Comparison of ENCODE assay signal across 14 cellular contexts in the genomic region with DNA sequence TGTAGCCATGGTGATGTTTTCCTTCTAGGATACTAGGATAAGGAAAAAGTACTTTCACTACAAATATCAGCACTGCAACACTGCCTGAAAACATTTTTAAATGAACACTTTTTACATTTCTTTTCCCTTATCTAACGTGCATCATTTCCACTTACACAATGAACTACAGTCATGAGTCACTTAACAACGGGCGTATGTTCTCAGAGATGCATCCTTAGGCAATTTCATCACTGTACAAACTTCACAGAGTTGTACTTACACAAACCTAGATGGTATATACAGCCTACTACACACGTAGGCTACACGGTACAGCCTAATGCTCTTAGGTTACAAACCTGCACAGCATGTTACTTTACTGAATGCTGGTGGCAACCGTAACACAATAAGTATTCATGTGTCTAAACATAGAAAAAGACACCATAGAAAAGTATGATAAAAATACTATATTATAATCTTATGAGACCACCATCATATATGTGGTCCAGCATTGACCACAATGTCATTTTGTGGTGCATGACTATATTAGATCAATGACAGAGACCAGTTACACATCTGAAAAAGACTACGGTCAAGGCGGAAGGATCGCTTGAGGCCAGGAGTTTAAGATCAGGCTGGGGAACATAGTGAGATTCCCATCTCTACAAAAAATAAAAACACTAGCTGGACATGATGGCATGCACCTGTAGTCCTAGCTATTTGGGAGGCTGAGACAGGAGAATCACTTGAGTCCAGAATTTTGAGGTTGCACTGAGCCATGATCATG. TPM values are rescaled to one million over a fixed set of nuclear protein-coding genes. Genes with fewer than 3 reads are reported as not detected.
DNase-seq lines count a peak whose midpoint lies in the region; ATAC-seq and TF ChIP-seq lines count a peak whose summit lies in the region.
"Had no signal": no experiment of that assay in that cellular context is flagged by ENCODE, and none has a peak within 500 bp of the region (broad histone marks: within the 10 kb centered on the region; RNA-seq: fewer than 3 reads in every experiment).

No MANE protein-coding gene starts in this region.

- H3K27me3 ChIP-seq in dorsolateral prefrontal cortex: no peaks in the 10 kb centered on the region
- H3K27me3 ChIP-seq: gastroesophageal sphincter had no signal

- no TSS peak for BruUV-seq in OCI-LY7 (replicated peaks; lab: Mats Ljungman, UMichigan)

- H3K27ac ChIP-seq in dorsolateral prefrontal cortex (peak overlapping the region in 5 of 59 donors; percentile 1 to 30 (median 16)), OCI-LY7 (ENCODE audit: low read depth, low read length, poor library complexity, severe bottlenecking) (no peak overlapping the region)
- H3K27ac ChIP-seq: gastroesophageal sphincter, thoracic aorta had no signal

- H2AFZ ChIP-seq in OCI-LY7 (ENCODE audit: low read length): no peak overlapping the region

- H3K36me3 ChIP-seq in OCI-LY7 (ENCODE audit: insufficient read depth, low read length): peaks cover 71% of the 10 kb centered on the region

- POLR2A ChIA-PET in OCI-LY7 (lab: Charles Lee): interaction anchor here (0.6 kb wide), 1 partner anchor 79 kb away, joined by 3 read pairs; no protein-coding TSS in a partner anchor

- H3K4me1 ChIP-seq in OCI-LY7 (ENCODE audit: insufficient read depth, low read length, poor library complexity, severe bottlenecking): peaks cover 12% of the 10 kb centered on the region

- CTCF ChIA-PET in OCI-LY7 (lab: Charles Lee; ENCODE audit: unreplicated experiment): no interaction called here

- H3K4me3 ChIP-seq in AG09309 (ENCODE audit: control insufficient read depth, low read depth, low read length) (no peak overlapping the region), dorsolateral prefrontal cortex (no peak overlapping the region), OCI-LY7 (ENCODE audit: low read depth, low read length, poor library complexity, severe bottlenecking) (no peak overlapping the region)
- H3K4me3 ChIP-seq: gastroesophageal sphincter, thoracic aorta had no signal

- no peak for ATAC-seq in GM19023 (IDR thresholded peaks at IDR 0.05; ENCODE audit: unreplicated experiment)
- ATAC-seq: gastroesophageal sphincter had no signal

- peaks cover 79% of the 10 kb centered on the region for H3K79me2 ChIP-seq in OCI-LY7 (ENCODE audit: insufficient read depth, low read depth, low read length)

- no peak overlapping the region for H3K4me2 ChIP-seq in OCI-LY7 (ENCODE audit: low read length)

- no peaks in the 10 kb centered on the region for H3K9me3 ChIP-seq in OCI-LY7 (ENCODE audit: low read length)
- H3K9me3 ChIP-seq: gastroesophageal sphincter, thoracic aorta had no signal

- H4K20me1 ChIP-seq in OCI-LY7 (ENCODE audit: insufficient read depth, low read length): peaks cover 16% of the 10 kb centered on the region; the same call in 1 of the 2 replicates

- no peaks in the 10 kb centered on the region for H3K9me2 ChIP-seq in OCI-LY7 (ENCODE audit: insufficient read depth, low read length)

- intact Hi-C loops in dorsolateral prefrontal cortex (cut with DNase I) (no loop called here), OCI-LY7 (cut with micrococcal nuclease; ENCODE audit: unreplicated experiment) (no loop called here)

- DNase-seq in AG09309 (ENCODE audit: low read depth) (peak; percentile 79), HS-5 (ENCODE audit: low read depth) (peak; percentile 78), amniotic epithelial cell (ENCODE audit: low read depth) (peak; percentile 98), glomerular visceral epithelial cell (ENCODE audit: extremely low spot score) (peak; percentile 50), dorsolateral prefrontal cortex (no peak), OCI-LY7 (ENCODE audit: low spot score) (no peak)
- no peak for DNase-seq in stimulated activated CD4-positive, alpha-beta T cell treated with anti-CD3 and anti-CD28 coated beads, Interleukin-2, amount 100 ng/mL, for 24 hours
- DNase-seq: activated naive CD4-positive, alpha-beta T cell treated with anti-CD3 and anti-CD28 coated beads for 36 hours; COR-L47; Kasumi-1; stimulated activated CD4-positive, alpha-beta T cell treated with anti-CD3 and anti-CD28 coated beads, Interleukin-4, amount 100 ng/mL, for 24 hours had no signal

- no peak for TF ChIP-seq CTCF in AG09309 (IDR thresholded peaks at IDR 0.05; ENCODE audit: control insufficient read depth, insufficient read depth, low read depth, low read length, missing control alignments)
- TF ChIP-seq CTCF in dorsolateral prefrontal cortex (IDR thresholded peaks at IDR 0.05 in 54 of 56, conservative IDR thresholded peaks at IDR 0.05 in 2 of 56; ENCODE audit: low read depth in 1 of 56, partially characterized antibody in 56 of 56): no peak
- no peak for TF ChIP-seq CTCF in OCI-LY7 (conservative IDR thresholded peaks at IDR 0.05; ENCODE audit: low read length)

RNA-seq across cellular contexts. Expression of gene WDR33, which starts 39.8 kb away (rescaled TPM):
- total RNA-seq in dorsolateral prefrontal cortex: 10 to 100 TPM; 42.2 to 70.5 (median 56.0) TPM
- total RNA-seq in OCI-LY7 (2014; rRNA removed; shearing (Covaris generic)): 60.6 and 70.7 TPM in 2 replicates
- 96.6 and 96.9 TPM in 2 replicates for total RNA-seq in OCI-LY7 (2022)

Comparison
In these comparisons a context has a peak if more than half of its experiments do, and no peak if none do; other contexts are left out.
1. DNase-seq: peak in AG09309 (single experiment), HS-5 (single experiment), amniotic epithelial cell (single experiment) and glomerular visceral epithelial cell (single experiment); none in stimulated activated CD4-positive, alpha-beta T cell treated with anti-CD3 and anti-CD28 coated beads, Interleukin-2, amount 100 ng/mL, for 24 hours (0 of 2), dorsolateral prefrontal cortex (0 of 10) and OCI-LY7 (single experiment).